15 cellular contexts compared by ENCODE assay signal in genomic region chr16:50288920-50289319, GRCh38. TPM values are rescaled to one million over a fixed set of nuclear protein-coding genes. Genes with fewer than 3 reads are reported as not detected.
A peak's percentile ranks its signal among the peaks of the same experiment; 100 is the strongest.
DNase-seq lines count a peak whose midpoint lies in the region; ATAC-seq and TF ChIP-seq lines count a peak whose summit lies in the region.
"Had no signal": no experiment of that assay in that cellular context is flagged by ENCODE, and none has a peak within 500 bp of the region (broad histone marks: within the 10 kb centered on the region; RNA-seq: fewer than 3 reads in every experiment).

No MANE protein-coding gene starts in this region.

- no peak for DNase-seq in activated T-cell treated with anti-CD3 and anti-CD28 coated beads, Interleukin-2, amount 50 U/mL, for 72 hours
- no peak for DNase-seq in activated T-cell treated with anti-CD3 and anti-CD28 coated beads, Interleukin-2, amount 50 U/mL, for 4 hours
- DNase-seq in CD4-positive, alpha-beta memory T cell, result no peak
- no peak for DNase-seq in activated CD8-positive, alpha-beta T cell treated with anti-CD3 and anti-CD28 coated beads, Interleukin-2, amount 10 ng/mL, durations not matched to agents 7 days and 5 days
- no peak for DNase-seq in natural killer cell treated with Interleukin-12 subunit alpha and Interleukin-12 subunit beta and Interleukin-15 and Interleukin-18, amount 100 ng/mL, for 72 hours (ENCODE audit: low spot score)
- no peak for DNase-seq in NCI-H2171 treated with DMSO at 0.1 percent for 48 hours (lab: John Stamatoyannopoulos, UW)
- DNase-seq in stimulated activated CD4-positive, alpha-beta T cell treated with anti-CD3 and anti-CD28 coated beads, Interleukin-4, amount 100 ng/mL, for 4 hours, result no peak
- no peak for DNase-seq in uterus
- DNase-seq: GF-D8, GOT3, Kasumi-1, NCI-H1105 treated with DMSO at 0.1 percent for 48 hours, NCI-H187, NCI-H446 had no signal

- CTCF ChIA-PET in CD4-positive, alpha-beta memory T cell (lab: Charles Lee; ENCODE audit: partially characterized antibody), result interaction anchor here (0.8 to 1.3 kb wide), 4 partner anchors 9 to 23 kb away, joined by 3 to 4 read pairs (median 4); partner anchors contain the start of gene ADCY7
- CTCF ChIA-PET in activated CD8-positive, alpha-beta T cell treated with anti-CD3 and anti-CD28 coated beads, Interleukin-2, amount 10 ng/mL, durations not matched to agents 7 days and 5 days (lab: Charles Lee), result interaction anchor here (1.6 kb wide), 1 partner anchor 79 kb away, joined by 3 read pairs; no protein-coding TSS in a partner anchor

- no peak overlapping the region for H3K4me3 Mint-ChIP-seq in activated T-cell treated with anti-CD3 and anti-CD28 coated beads, Interleukin-2, amount 50 U/mL, for 72 hours
- H3K4me3 Mint-ChIP-seq in activated T-cell treated with anti-CD3 and anti-CD28 coated beads, Interleukin-2, amount 50 U/mL, for 4 hours, result no peak overlapping the region
- H3K4me3 Mint-ChIP-seq in CD4-positive, alpha-beta memory T cell, result no peak overlapping the region
- H3K4me3 Mint-ChIP-seq in activated CD8-positive, alpha-beta T cell treated with anti-CD3 and anti-CD28 coated beads, Interleukin-2, amount 10 ng/mL, durations not matched to agents 7 days and 5 days, result no peak overlapping the region
- no peak overlapping the region for H3K4me3 Mint-ChIP-seq in natural killer cell treated with Interleukin-12 subunit alpha and Interleukin-12 subunit beta and Interleukin-15 and Interleukin-18, amount 100 ng/mL, for 72 hours

- H3K4me3 ChIP-seq in CD4-positive, alpha-beta memory T cell (ENCODE audit: low read length in 2 of 2), result no peak overlapping the region
- no peak overlapping the region for H3K4me3 ChIP-seq in uterus

- peaks cover 50% of the 10 kb centered on the region for H3K36me3 ChIP-seq in CD4-positive, alpha-beta memory T cell (ENCODE audit: insufficient read depth, low read length)
- no peaks in the 10 kb centered on the region for H3K36me3 ChIP-seq in uterus

- H3K27ac Mint-ChIP-seq in activated T-cell treated with anti-CD3 and anti-CD28 coated beads, Interleukin-2, amount 50 U/mL, for 72 hours, result peak overlapping the region; percentile 36
- H3K27ac Mint-ChIP-seq in CD4-positive, alpha-beta memory T cell, result peak overlapping the region in 6 of 7 donors; percentile 36 to 73 (median 64)
- H3K27ac Mint-ChIP-seq in activated CD8-positive, alpha-beta T cell treated with anti-CD3 and anti-CD28 coated beads, Interleukin-2, amount 10 ng/mL, durations not matched to agents 7 days and 5 days, result peak overlapping the region; percentile 72
- peak overlapping the region; percentile 77 to 81 for H3K27ac Mint-ChIP-seq in natural killer cell treated with Interleukin-12 subunit alpha and Interleukin-12 subunit beta and Interleukin-15 and Interleukin-18, amount 100 ng/mL, for 72 hours

- peaks cover 7% of the 10 kb centered on the region for H3K4me1 Mint-ChIP-seq in activated T-cell treated with anti-CD3 and anti-CD28 coated beads, Interleukin-2, amount 50 U/mL, for 72 hours (ENCODE audit: low read depth)
- H3K4me1 Mint-ChIP-seq in activated T-cell treated with anti-CD3 and anti-CD28 coated beads, Interleukin-2, amount 50 U/mL, for 4 hours (ENCODE audit: low read depth), result peaks cover 27% of the 10 kb centered on the region
- peaks cover 15 to 46% (median 22%) of the 10 kb centered on the region in 4 donors for H3K4me1 Mint-ChIP-seq in CD4-positive, alpha-beta memory T cell
- peaks cover 29% of the 10 kb centered on the region for H3K4me1 Mint-ChIP-seq in activated CD8-positive, alpha-beta T cell treated with anti-CD3 and anti-CD28 coated beads, Interleukin-2, amount 10 ng/mL, durations not matched to agents 7 days and 5 days (ENCODE audit: low read depth)
- peaks cover 35 to 53% of the 10 kb centered on the region in 2 donors for H3K4me1 Mint-ChIP-seq in natural killer cell treated with Interleukin-12 subunit alpha and Interleukin-12 subunit beta and Interleukin-15 and Interleukin-18, amount 100 ng/mL, for 72 hours (ENCODE audit: low read depth in 2 of 2)

- H3K27me3 Mint-ChIP-seq in activated T-cell treated with anti-CD3 and anti-CD28 coated beads, Interleukin-2, amount 50 U/mL, for 72 hours (ENCODE audit: low read depth), result no peaks in the 10 kb centered on the region
- no peaks in the 10 kb centered on the region for H3K27me3 Mint-ChIP-seq in activated T-cell treated with anti-CD3 and anti-CD28 coated beads, Interleukin-2, amount 50 U/mL, for 4 hours (ENCODE audit: low read depth)
- H3K27me3 Mint-ChIP-seq in CD4-positive, alpha-beta memory T cell, result no peaks in the 10 kb centered on the region
- H3K27me3 Mint-ChIP-seq in activated CD8-positive, alpha-beta T cell treated with anti-CD3 and anti-CD28 coated beads, Interleukin-2, amount 10 ng/mL, durations not matched to agents 7 days and 5 days (ENCODE audit: low read depth), result no peaks in the 10 kb centered on the region
- no peaks in the 10 kb centered on the region for H3K27me3 Mint-ChIP-seq in natural killer cell treated with Interleukin-12 subunit alpha and Interleukin-12 subunit beta and Interleukin-15 and Interleukin-18, amount 100 ng/mL, for 72 hours

- H3K27me3 ChIP-seq in CD4-positive, alpha-beta memory T cell (ENCODE audit: insufficient read depth, low read length), result no peaks in the 10 kb centered on the region
- no peaks in the 10 kb centered on the region for H3K27me3 ChIP-seq in uterus

- H3K36me3 Mint-ChIP-seq in activated T-cell treated with anti-CD3 and anti-CD28 coated beads, Interleukin-2, amount 50 U/mL, for 72 hours (ENCODE audit: insufficient read depth in 2 of 2), result peaks cover 7 to 18% of the 10 kb centered on the region in 2 donors
- H3K36me3 Mint-ChIP-seq in activated T-cell treated with anti-CD3 and anti-CD28 coated beads, Interleukin-2, amount 50 U/mL, for 4 hours (ENCODE audit: insufficient read depth), result peaks cover 22% of the 10 kb centered on the region
- H3K36me3 Mint-ChIP-seq in CD4-positive, alpha-beta memory T cell, result peaks cover 28 to 59% of the 10 kb centered on the region in 2 donors
- peaks cover 73% of the 10 kb centered on the region for H3K36me3 Mint-ChIP-seq in activated CD8-positive, alpha-beta T cell treated with anti-CD3 and anti-CD28 coated beads, Interleukin-2, amount 10 ng/mL, durations not matched to agents 7 days and 5 days (ENCODE audit: low read depth)
- H3K36me3 Mint-ChIP-seq in natural killer cell treated with Interleukin-12 subunit alpha and Interleukin-12 subunit beta and Interleukin-15 and Interleukin-18, amount 100 ng/mL, for 72 hours, result peaks cover 5% of the 10 kb centered on the region

- POLR2A ChIA-PET in CD4-positive, alpha-beta memory T cell (lab: Charles Lee; ENCODE audit: partially characterized antibody), result interaction anchor here (1.3 to 12.4 kb wide), 2 partner anchors 19 kb away, joined by 5 to 252 read pairs; partner anchors contain the start of gene ADCY7
- POLR2A ChIA-PET in activated CD8-positive, alpha-beta T cell treated with anti-CD3 and anti-CD28 coated beads, Interleukin-2, amount 10 ng/mL, durations not matched to agents 7 days and 5 days (lab: Charles Lee), result interaction anchor here (0.7 kb wide), 1 partner anchor 22 kb away, joined by 3 read pairs; no protein-coding TSS in a partner anchor

- no peak overlapping the region for H3K27ac ChIP-seq in CD4-positive, alpha-beta memory T cell (ENCODE audit: low read depth, low read length)
- H3K27ac ChIP-seq in uterus, result no peak overlapping the region
- H3K27ac ChIP-seq: RWPE1 had no signal

- peaks cover 29% of the 10 kb centered on the region for H3K4me1 ChIP-seq in CD4-positive, alpha-beta memory T cell (ENCODE audit: insufficient read depth, low read length)
- no peaks in the 10 kb centered on the region for H3K4me1 ChIP-seq in uterus

- H3K9me3 Mint-ChIP-seq in activated T-cell treated with anti-CD3 and anti-CD28 coated beads, Interleukin-2, amount 50 U/mL, for 72 hours, result no peaks in the 10 kb centered on the region
- no peaks in the 10 kb centered on the region for H3K9me3 Mint-ChIP-seq in activated T-cell treated with anti-CD3 and anti-CD28 coated beads, Interleukin-2, amount 50 U/mL, for 4 hours
- peaks cover 0 to 2% (median 0%) of the 10 kb centered on the region in 8 donors for H3K9me3 Mint-ChIP-seq in CD4-positive, alpha-beta memory T cell
- H3K9me3 Mint-ChIP-seq in activated CD8-positive, alpha-beta T cell treated with anti-CD3 and anti-CD28 coated beads, Interleukin-2, amount 10 ng/mL, durations not matched to agents 7 days and 5 days (ENCODE audit: insufficient read depth), result no peaks in the 10 kb centered on the region
- no peaks in the 10 kb centered on the region for H3K9me3 Mint-ChIP-seq in natural killer cell treated with Interleukin-12 subunit alpha and Interleukin-12 subunit beta and Interleukin-15 and Interleukin-18, amount 100 ng/mL, for 72 hours

- TF ChIP-seq CTCF in uterus (IDR thresholded peaks at IDR 0.05), result no peak

- intact Hi-C loops in CD4-positive, alpha-beta memory T cell (cut with micrococcal nuclease), result no loop called here
- intact Hi-C loops in uterus (cut with DNase I; ENCODE audit: low total_unique reads), result no loop called here

- TF ChIP-seq POLR2A in uterus (IDR thresholded peaks at IDR 0.05), result no peak

- no peak for ATAC-seq in activated T-cell treated with anti-CD3 and anti-CD28 coated beads, Interleukin-2, amount 50 U/mL, for 72 hours (replicated peaks in 1 of 2)
- no peak for ATAC-seq in activated T-cell treated with anti-CD3 and anti-CD28 coated beads, Interleukin-2, amount 50 U/mL, for 4 hours
- ATAC-seq in activated CD8-positive, alpha-beta T cell treated with anti-CD3 and anti-CD28 coated beads, Interleukin-2, amount 10 ng/mL, durations not matched to agents 7 days and 5 days, result no peak
- ATAC-seq in natural killer cell treated with Interleukin-12 subunit alpha and Interleukin-12 subunit beta and Interleukin-15 and Interleukin-18, amount 100 ng/mL, for 72 hours, result no peak

- H3K9me3 ChIP-seq in CD4-positive, alpha-beta memory T cell (ENCODE audit: control insufficient read depth in 1 of 2, low read length in 2 of 2), result no peaks in the 10 kb centered on the region
- H3K9me3 ChIP-seq in uterus, result no peaks in the 10 kb centered on the region

RNA-seq across cellular contexts. Expression of gene ADCY7, which starts 22.6 kb away (rescaled TPM):
- 10 to 100 TPM; 67.5 to 97.1 TPM for total RNA-seq in activated T-cell treated with anti-CD3 and anti-CD28 coated beads, Interleukin-2, amount 50 U/mL, for 72 hours
- total RNA-seq in activated T-cell treated with anti-CD3 and anti-CD28 coated beads, Interleukin-2, amount 50 U/mL, for 4 hours, result 10 to 100 TPM; 61.7 to 77.6 (median 70.7) TPM
- 100 to 1,000 TPM; 230 to 235 TPM for total RNA-seq in CD4-positive, alpha-beta memory T cell
- polyA plus RNA-seq in CD4-positive, alpha-beta memory T cell, result 10 to 100 TPM; 34.8 to 69.7 TPM
- total RNA-seq in activated CD8-positive, alpha-beta T cell treated with anti-CD3 and anti-CD28 coated beads, Interleukin-2, amount 10 ng/mL, durations not matched to agents 7 days and 5 days, result 100 to 1,000 TPM; 214 to 225 TPM
- 100 to 1,000 TPM; 135 to 186 TPM for total RNA-seq in natural killer cell treated with Interleukin-12 subunit alpha and Interleukin-12 subunit beta and Interleukin-15 and Interleukin-18, amount 100 ng/mL, for 72 hours
- total RNA-seq in uterus, result 10 to 100 TPM in 1 of 4 donors, 1 to 10 TPM in 3; 3.3 to 25.9 (median 6.6) TPM
